ENCODE assay signal across 23 cellular contexts in genomic region chr3:27354161-27354560, GRCh38. TPM values are rescaled to one million over a fixed set of nuclear protein-coding genes. Genes with fewer than 3 reads are reported as not detected.
"Had no signal": no experiment of that assay in that cellular context is flagged by ENCODE, and none has a peak within 500 bp of the region (broad histone marks: within the 10 kb centered on the region; RNA-seq: fewer than 3 reads in every experiment).

No MANE protein-coding gene starts in this region.

- DNase-seq: activated CD4-positive, alpha-beta T cell treated with anti-CD3 and anti-CD28 coated beads, Interleukin-2, amount 50 U/mL, for 4 hours; activated CD8-positive, alpha-beta memory T cell treated with anti-CD3 and anti-CD28 coated beads for 24 hours; activated CD8-positive, alpha-beta memory T cell treated with anti-CD3 and anti-CD28 coated beads, Interleukin-2, amount 50 U/mL, for 4 hours; activated naive CD4-positive, alpha-beta T cell; activated T-cell treated with anti-CD3 and anti-CD28 coated beads, Interleukin-2, amount 50 U/mL, for 24 hours; amniotic stem cell; endodermal cell; heart left ventricle; lower lobe of right lung; naive thymus-derived CD8-positive, alpha-beta T cell; spleen; stimulated activated CD4-positive, alpha-beta T cell treated with anti-CD3 and anti-CD28 coated beads, Interleukin-4, amount 100 ng/mL, for 24 hours; stimulated activated naive CD8-positive, alpha-beta T cell treated with anti-CD3 and anti-CD28 coated beads, Interleukin-15, Interleukin-2, amounts not matched to agents 100 U/mL and 50 U/mL, for 24 hours; substantia nigra; T-helper 1 cell; T-helper 9 cell; tibial artery; uterus had no signal

- H3K36me3 ChIP-seq: breast epithelium, heart left ventricle, lower lobe of right lung, right atrium auricular region, spleen, tibial artery, uterus had no signal

- H3K27me3 ChIP-seq: breast epithelium, heart left ventricle, right atrium auricular region, spleen, tibial artery, uterus had no signal

- ATAC-seq: heart left ventricle; left lobe of liver; lower lobe of right lung; naive thymus-derived CD8-positive, alpha-beta T cell; stimulated activated naive CD8-positive, alpha-beta T cell treated with anti-CD3 and anti-CD28 coated beads, Interleukin-15, Interleukin-2, amounts not matched to agents 100 U/mL and 50 U/mL, for 24 hours had no signal

- H3K9me3 ChIP-seq: breast epithelium, heart left ventricle, lower lobe of right lung, right atrium auricular region, spleen, tibial artery, uterus had no signal

- H3K4me3 ChIP-seq: breast epithelium, coronary artery, heart left ventricle, lower lobe of right lung, right atrium auricular region, spleen, tibial artery, uterus had no signal

- H3K4me1 ChIP-seq: breast epithelium, right atrium auricular region, tibial artery, uterus had no signal

- H3K27ac ChIP-seq: coronary artery, epithelial cell of prostate, heart left ventricle, lower lobe of right lung, right atrium auricular region, spleen, tibial artery, uterus had no signal

RNA-seq across cellular contexts. Expression of gene NEK10, which starts 15.0 kb away (rescaled TPM):
- polyA plus RNA-seq: naive thymus-derived CD8-positive, alpha-beta T cell had no signal
